ENCODE assay signal across 12 cellular contexts in the genomic region with DNA sequence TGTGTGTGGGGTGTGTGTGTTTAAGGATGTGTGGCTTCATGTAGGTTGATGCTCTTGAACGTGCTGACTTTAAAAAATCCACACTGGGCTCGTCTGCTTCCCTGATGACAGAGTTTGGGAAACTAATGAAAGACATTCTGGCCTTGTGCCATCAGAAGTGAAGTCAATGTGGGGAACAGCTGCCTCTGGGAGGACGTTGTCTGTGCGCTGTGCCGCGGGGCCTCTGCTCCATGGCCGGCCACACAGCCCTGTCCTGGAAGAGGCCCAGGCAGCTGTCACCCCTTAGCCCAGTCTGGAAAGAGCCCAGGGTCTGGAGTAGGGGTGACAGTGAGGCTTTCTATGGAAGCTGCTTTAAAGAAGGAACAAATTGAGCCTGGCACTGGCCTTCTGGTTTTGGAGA.
DNase-seq lines count a peak whose midpoint lies in the region; ATAC-seq and TF ChIP-seq lines count a peak whose summit lies in the region.
"Had no signal": no experiment of that assay in that cellular context is flagged by ENCODE, and none has a peak within 500 bp of the region (broad histone marks: within the 10 kb centered on the region; RNA-seq: fewer than 3 reads in every experiment).

No MANE protein-coding gene starts in this region.

- TF ChIP-seq CTCF in left ventricle myocardium inferior (IDR thresholded peaks at IDR 0.05; ENCODE audit: borderline replicate concordance) (no peak), suprapubic skin (IDR thresholded peaks at IDR 0.05) (no peak)

- DNase-seq in NCI-H2196 (lab: John Stamatoyannopoulos, UW; ENCODE audit: unreplicated experiment) = peak; percentile 30
- DNase-seq in NCI-H2196 treated with DMSO at 0.1 percent for 48 hours (lab: John Stamatoyannopoulos, UW; ENCODE audit: unreplicated experiment) = no peak
- peak; percentile 44 for DNase-seq in adipocyte (ENCODE audit: low read depth)
- DNase-seq in left ventricle myocardium inferior = peak; percentile 69
- DNase-seq in activated gamma-delta T cell treated with Interleukin-2 at 50 U/mL for 16 hours = no peak
- DNase-seq in suprapubic skin (ENCODE audit: low spot score in 2 of 2) = no peak
- DNase-seq: activated T-cell treated with anti-CD3 and anti-CD28 coated beads, Interleukin-2, amount 50 U/mL, for 72 hours; effector memory CD8-positive, alpha-beta T cell; mesendoderm; stimulated activated naive B cell treated with anti-CD40 and anti-IgM and Interleukin-4, amounts not matched to agents 10 μg/mL and 1 μg/mL and 100 μg/mL, for 72 hours had no signal

- H3K4me3 ChIP-seq in adipocyte (ENCODE audit: low read length) (no peak overlapping the region), left ventricle myocardium inferior (no peak overlapping the region), thymus (ENCODE audit: low read length) (no peak overlapping the region), suprapubic skin (no peak overlapping the region)

- intact Hi-C loops in left ventricle myocardium inferior (cut with micrococcal nuclease) = no loop called here

- H3K9ac ChIP-seq in adipocyte (ENCODE audit: low read length) = no peak overlapping the region

- ATAC-seq in HG03196 (IDR thresholded peaks at IDR 0.05; ENCODE audit: unreplicated experiment) = no peak
- ATAC-seq: activated T-cell treated with anti-CD3 and anti-CD28 coated beads, Interleukin-2, amount 50 U/mL, for 72 hours; effector memory CD8-positive, alpha-beta T cell had no signal

- H3K36me3 ChIP-seq in adipocyte (ENCODE audit: control insufficient read depth, insufficient read depth, low read length, severe bottlenecking) = no peaks in the 10 kb centered on the region
- no peaks in the 10 kb centered on the region for H3K36me3 ChIP-seq in left ventricle myocardium inferior
- H3K36me3 ChIP-seq in thymus (ENCODE audit: control insufficient read depth, insufficient read depth) = no peaks in the 10 kb centered on the region
- H3K36me3 ChIP-seq in suprapubic skin = no peaks in the 10 kb centered on the region

- peak overlapping the region; percentile 41 for H3K27ac ChIP-seq in left ventricle myocardium inferior (replicated peaks)
- peak overlapping the region; percentile 25 for H3K27ac ChIP-seq in thymus (ENCODE audit: low read depth)
- no peak overlapping the region for H3K27ac ChIP-seq in suprapubic skin

- TF ChIP-seq POLR2A in suprapubic skin (IDR thresholded peaks at IDR 0.05) = no peak

- H3K4me1 ChIP-seq in adipocyte (ENCODE audit: control insufficient read depth, insufficient read depth, low read length) (peaks cover 15% of the 10 kb centered on the region), left ventricle myocardium inferior (peaks cover 71% of the 10 kb centered on the region), thymus (ENCODE audit: control insufficient read depth, insufficient read depth, low read length) (no peaks in the 10 kb centered on the region), suprapubic skin (peaks cover 15% of the 10 kb centered on the region)

- H3K9me3 ChIP-seq in adipocyte (ENCODE audit: control insufficient read depth, low read length) (no peaks in the 10 kb centered on the region), left ventricle myocardium inferior (replicated peaks) (no peaks in the 10 kb centered on the region), thymus (ENCODE audit: control insufficient read depth) (no peaks in the 10 kb centered on the region), suprapubic skin (no peaks in the 10 kb centered on the region)

- H3K27me3 ChIP-seq in adipocyte (replicated peaks; ENCODE audit: control insufficient read depth, insufficient read depth, low read length) = no peaks in the 10 kb centered on the region
- H3K27me3 ChIP-seq in left ventricle myocardium inferior (ENCODE audit: low read depth) = no peaks in the 10 kb centered on the region
- no peaks in the 10 kb centered on the region for H3K27me3 ChIP-seq in thymus (ENCODE audit: control insufficient read depth, insufficient read depth)
- no peaks in the 10 kb centered on the region for H3K27me3 ChIP-seq in suprapubic skin

- TF ChIP-seq EP300 in suprapubic skin (IDR thresholded peaks at IDR 0.05) = no peak

- WGBS in thymus = 87% methylated on average over 7 of the region's 7 CpGs
- WGBS in suprapubic skin = 28% methylated on average over 7 of the region's 7 CpGs

Comparison
In these comparisons a context has a peak if more than half of its experiments do, and no peak if none do; other contexts are left out.
1. DNase-seq: peak in NCI-H2196 (single experiment), adipocyte (single experiment) and left ventricle myocardium inferior (single experiment); none in NCI-H2196 treated with DMSO at 0.1 percent for 48 hours (single experiment), activated gamma-delta T cell treated with Interleukin-2 at 50 U/mL for 16 hours (single experiment) and suprapubic skin (0 of 2).